ENCODE assay signal across 8 cellular contexts in genomic region chr19:48970923-48971395, GRCh38. TPM values are rescaled to one million over a fixed set of nuclear protein-coding genes. Genes with fewer than 3 reads are reported as not detected.
DNase-seq lines count a peak whose midpoint lies in the region; ATAC-seq and TF ChIP-seq lines count a peak whose summit lies in the region.

No MANE protein-coding gene starts in this region.

- H3K36me3 Mint-ChIP-seq in naive thymus-derived CD8-positive, alpha-beta T cell: peaks cover 0 to 46% (median 17%) of the 10 kb centered on the region in 3 donors

- H3K9me3 Mint-ChIP-seq in naive thymus-derived CD8-positive, alpha-beta T cell: no peaks in the 10 kb centered on the region

- peak; percentile 85 for DNase-seq in Ammon's horn (ENCODE audit: low spot score)
- peak; percentile 79 for DNase-seq in HEK293T (ENCODE audit: extremely low spot score)
- peak; percentile 76 to 82 for DNase-seq in NOMO-1 (lab: John Stamatoyannopoulos, UW; ENCODE audit: unreplicated experiment in 2 of 2)
- DNase-seq in activated CD8-positive, alpha-beta memory T cell treated with anti-CD3 and anti-CD28 coated beads, Interleukin-2, amount 50 U/mL, for 24 hours (ENCODE audit: extremely low read depth): peak; percentile 72
- DNase-seq in epidermal melanocyte (ENCODE audit: insufficient read length, low spot score): peak; percentile 78
- DNase-seq in naive thymus-derived CD8-positive, alpha-beta T cell: peak; percentile 65 to 88 (median 80)
- DNase-seq in stimulated activated naive CD4-positive, alpha-beta T cell treated with Interleukin-2 at 50 U/mL for 16 hours (lab: John Stamatoyannopoulos, UW): peak; percentile 76

- POLR2A ChIA-PET in HEK293T (lab: Yijun Ruan, JAX): interaction anchor here (0.7 to 1.8 kb wide), 4 partner anchors 16 to 176 kb away, joined by 3 to 13 read pairs (median 4); partner anchors contain the start of genes BAX, GYS1, PPP1R15A and RUVBL2
- POLR2A ChIA-PET in naive thymus-derived CD8-positive, alpha-beta T cell (lab: Charles Lee): interaction anchor here (0.6 to 1.7 kb wide), 8 partner anchors 9 to 183 kb away, joined by 3 to 9 read pairs (median 4); partner anchors contain the start of gene PPP1R15A

- peak; percentile 88 to 96 for ATAC-seq in naive thymus-derived CD8-positive, alpha-beta T cell
- no peak for ATAC-seq in GM21576 (IDR thresholded peaks at IDR 0.05; ENCODE audit: unreplicated experiment)

- H3K4me3 Mint-ChIP-seq in naive thymus-derived CD8-positive, alpha-beta T cell: no peak overlapping the region

- CTCF ChIA-PET in HEK293T (lab: Yijun Ruan, JAX): interaction anchor here (0.6 to 2.1 kb wide), 15 partner anchors 9 to 259 kb away, joined by 3 to 10 read pairs (median 6); partner anchors contain the start of genes BAX, BCAT2, GYS1 and NUCB1

- H3K27ac Mint-ChIP-seq in naive thymus-derived CD8-positive, alpha-beta T cell: peak overlapping the region in 1 of 10 donors; percentile 60

- no peaks in the 10 kb centered on the region for H3K27me3 Mint-ChIP-seq in naive thymus-derived CD8-positive, alpha-beta T cell

- H3K4me1 Mint-ChIP-seq in naive thymus-derived CD8-positive, alpha-beta T cell: peaks cover 2 to 29% (median 24%) of the 10 kb centered on the region in 4 donors

TF ChIP-seq in HEK293T, 16 proteins besides CTCF, POLR2A, EP300 and RAD21:
- TF ChIP-seq ARNT (IDR thresholded peaks at IDR 0.05) (no peak), FOXM1 (IDR thresholded peaks at IDR 0.05; ENCODE audit: borderline replicate concordance) (no peak), CTBP1 (IDR thresholded peaks at IDR 0.05; ENCODE audit: borderline replicate concordance) (no peak), SUZ12 (IDR thresholded peaks at IDR 0.05) (no peak), SP1 (IDR thresholded peaks at IDR 0.05) (no peak), ZNF384 (IDR thresholded peaks at IDR 0.05) (no peak), NFRKB (IDR thresholded peaks at IDR 0.05) (no peak), TARDBP (IDR thresholded peaks at IDR 0.05) (no peak), LEF1 (IDR thresholded peaks at IDR 0.05; ENCODE audit: borderline replicate concordance) (no peak), FOXK2 (IDR thresholded peaks at IDR 0.05) (no peak), ELF4 (IDR thresholded peaks at IDR 0.05) (no peak), L3MBTL2 (conservative IDR thresholded peaks at IDR 0.05) (no peak), PKNOX1 (IDR thresholded peaks at IDR 0.05) (no peak), BHLHE40 (IDR thresholded peaks at IDR 0.05; ENCODE audit: borderline replicate concordance) (no peak)

RNA-seq across cellular contexts. Expression of gene FTL, which starts 5.8 kb away (rescaled TPM):
- total RNA-seq in naive thymus-derived CD8-positive, alpha-beta T cell: 1,000 to 10,000 TPM; 1,370 to 1,435 TPM
- polyA plus RNA-seq in naive thymus-derived CD8-positive, alpha-beta T cell: 1,000 to 10,000 TPM; 4,833 to 4,899 (median 4,886) TPM

RNA-seq across cellular contexts. Expression of gene BAX, which starts 16.3 kb away (rescaled TPM):
- 100 to 1,000 TPM; 170 to 181 TPM for total RNA-seq in naive thymus-derived CD8-positive, alpha-beta T cell
- polyA plus RNA-seq in naive thymus-derived CD8-positive, alpha-beta T cell: 10 to 100 TPM; 58.5 to 97.1 (median 83.1) TPM

RNA-seq across cellular contexts. Expression of gene GYS1, which starts 22.1 kb away (rescaled TPM):
- total RNA-seq in naive thymus-derived CD8-positive, alpha-beta T cell: 10 to 100 TPM; 45.9 to 47.9 TPM
- polyA plus RNA-seq in naive thymus-derived CD8-positive, alpha-beta T cell: 10 to 100 TPM; 17.9 to 31.0 (median 22.3) TPM

RNA-seq across cellular contexts. Expression of gene RUVBL2, which starts 22.7 kb away (rescaled TPM):
- total RNA-seq in naive thymus-derived CD8-positive, alpha-beta T cell: 10 to 100 TPM; 30.4 to 32.0 TPM
- 10 to 100 TPM; 47.5 to 66.1 (median 62.0) TPM for polyA plus RNA-seq in naive thymus-derived CD8-positive, alpha-beta T cell

RNA-seq across cellular contexts. Expression of gene DHDH, which starts 37.5 kb away (rescaled TPM):
- total RNA-seq in naive thymus-derived CD8-positive, alpha-beta T cell: 1 to 10 TPM; 1.8 to 2.3 TPM
- polyA plus RNA-seq in naive thymus-derived CD8-positive, alpha-beta T cell: 1 to 10 TPM in 2 of 3 donors, under 1 TPM in 1; 0.67 to 2.4 (median 2.0) TPM
